Comparison of ENCODE assay signal across 8 cellular contexts in genomic region chr17:27569257-27569722, GRCh38.
DNase-seq lines count a peak whose midpoint lies in the region; ATAC-seq, FAIRE-seq and TF ChIP-seq lines count a peak whose summit lies in the region.

No MANE protein-coding gene starts in this region.

- no peak overlapping the region for H2BK15ac ChIP-seq in H1 (ENCODE audit: low read length)

- H3K4me1 ChIP-seq in H1 (replicated peaks in 1 of 4; ENCODE audit: control insufficient read depth in 3 of 4, insufficient read depth in 4 of 4, low read length in 3 of 4) = peaks cover 2 to 14% (median 6%) of the 10 kb centered on the region in 4 experiments; a peak in 5 of 7 replicates

- ATAC-seq in HG03378 (IDR thresholded peaks at IDR 0.05; ENCODE audit: unreplicated experiment) = peak; percentile 48
- ATAC-seq in activated CD4-positive, alpha-beta T cell treated with anti-CD3 and anti-CD28 coated beads for 36 hours = peak; percentile 70

- no peak overlapping the region for H2BK120ac ChIP-seq in H1 (replicated peaks; ENCODE audit: low read depth, low read length)

- H3K4ac ChIP-seq in H1 (replicated peaks; ENCODE audit: insufficient read length, low read depth, low read length) = no peak overlapping the region

- H3K56ac ChIP-seq in H1 (replicated peaks; ENCODE audit: insufficient read length, low read depth, low read length) = no peak overlapping the region

- peaks cover 6% of the 10 kb centered on the region; the same call in 1 of the 2 replicates for H3K79me1 ChIP-seq in H1 (ENCODE audit: low read depth, low read length)

- peaks cover 0 to 2% of the 10 kb centered on the region in 2 experiments for H4K20me1 ChIP-seq in H1 (replicated peaks in 1 of 2; ENCODE audit: control insufficient read depth in 1 of 2, insufficient read depth in 2 of 2, low read length in 2 of 2)

- H3K27me3 Mint-ChIP-seq in activated CD4-positive, alpha-beta T cell treated with anti-CD3 and anti-CD28 coated beads for 36 hours = no peaks in the 10 kb centered on the region
- no peaks in the 10 kb centered on the region for H3K27me3 Mint-ChIP-seq in osteocyte (ENCODE audit: unreplicated experiment)

- H2BK20ac ChIP-seq in H1 (ENCODE audit: low read length) = no peak overlapping the region

- no peak overlapping the region for H4K91ac ChIP-seq in H1 (replicated peaks; ENCODE audit: insufficient read length, low read length)

- H3K23me2 ChIP-seq in H1 (ENCODE audit: low read depth, low read length) = no peaks in the 10 kb centered on the region; the same call in 1 of the 2 replicates

- H3K4me3 Mint-ChIP-seq in activated CD4-positive, alpha-beta T cell treated with anti-CD3 and anti-CD28 coated beads for 36 hours = no peak overlapping the region
- no peak overlapping the region for H3K4me3 Mint-ChIP-seq in osteocyte (ENCODE audit: unreplicated experiment)

- no peak overlapping the region for H2BK12ac ChIP-seq in H1 (ENCODE audit: low read depth, low read length)

- H4K5ac ChIP-seq in H1 (ENCODE audit: insufficient read length, low read depth, low read length) = no peak overlapping the region

- no peak overlapping the region for H3K14ac ChIP-seq in H1 (ENCODE audit: insufficient read length)

- TF ChIP-seq POLR2A in H1 (IDR thresholded peaks at IDR 0.05; ENCODE audit: control extremely low read depth in 1 of 2, low read depth in 2 of 2, low read length in 2 of 2) = no peak

- CTCF ChIA-PET in activated CD4-positive, alpha-beta T cell treated with anti-CD3 and anti-CD28 coated beads for 36 hours (lab: Charles Lee) = interaction anchor here (0.6 to 2.2 kb wide), 5 partner anchors 11 to 109 kb away, joined by 3 to 9 read pairs (median 4); no protein-coding TSS in a partner anchor
- CTCF ChIA-PET in H1 (lab: Charles Lee; ENCODE audit: partially characterized antibody) = interaction anchor here (0.8 to 3.5 kb wide), 21 partner anchors 9 to 179 kb away, joined by 3 to 39 read pairs (median 5); partner anchors contain the start of gene KSR1

- no peak overlapping the region for H2AK5ac ChIP-seq in H1 (ENCODE audit: low read depth, low read length)

- no peak overlapping the region for H3K9ac ChIP-seq in H1 (replicated peaks in 1 of 4; ENCODE audit: extremely low read depth in 1 of 4, low read depth in 3 of 4, low read length in 3 of 4)

- H3K4me1 Mint-ChIP-seq in activated CD4-positive, alpha-beta T cell treated with anti-CD3 and anti-CD28 coated beads for 36 hours = peaks cover 75% of the 10 kb centered on the region
- H3K4me1 Mint-ChIP-seq in osteocyte (ENCODE audit: unreplicated experiment) = peaks cover 55% of the 10 kb centered on the region

- no peak overlapping the region for H3K4me2 ChIP-seq in H1 (ENCODE audit: insufficient read depth in 1 of 2, low read depth in 2 of 2, low read length in 2 of 2)

- peak; percentile 90 for TF ChIP-seq CTCF in GM06990 (IDR thresholded peaks at IDR 0.05; ENCODE audit: insufficient read depth, low read length, poor library complexity, severe bottlenecking)
- TF ChIP-seq CTCF in H1 (IDR thresholded peaks at IDR 0.05; ENCODE audit: control extremely low read depth in 1 of 3, insufficient read depth in 1 of 3, low read depth in 1 of 3, low read length in 3 of 3) = peak; percentile 74 to 95 (median 92)
- peak; percentile 55 for TF ChIP-seq CTCF in osteocyte (IDR thresholded peaks at IDR 0.05)

- no peaks in the 10 kb centered on the region for H3K9me3 ChIP-seq in H1 (ENCODE audit: insufficient read depth in 2 of 2, low read depth in 1 of 2, low read length in 1 of 2)

- peaks cover 16% of the 10 kb centered on the region for H3K36me3 Mint-ChIP-seq in activated CD4-positive, alpha-beta T cell treated with anti-CD3 and anti-CD28 coated beads for 36 hours (ENCODE audit: low read depth)
- H3K36me3 Mint-ChIP-seq in osteocyte (ENCODE audit: unreplicated experiment) = peaks cover 2% of the 10 kb centered on the region

- TF ChIP-seq RAD21 in H1 (IDR thresholded peaks at IDR 0.05 in 1 of 2, conservative IDR thresholded peaks at IDR 0.05 in 1 of 2; ENCODE audit: low read depth in 2 of 2, low read length in 2 of 2) = peak; percentile 55 to 66

- no peak for TF ChIP-seq EP300 in H1 (IDR thresholded peaks at IDR 0.05; ENCODE audit: borderline replicate concordance in 1 of 2, low read depth in 2 of 2, low read length in 2 of 2)

- no peak overlapping the region for H4K8ac ChIP-seq in H1 (ENCODE audit: extremely low read depth, insufficient read depth, low read length)

- H3K27ac Mint-ChIP-seq in activated CD4-positive, alpha-beta T cell treated with anti-CD3 and anti-CD28 coated beads for 36 hours = peak overlapping the region; percentile 68
- no peak overlapping the region for H3K27ac Mint-ChIP-seq in osteocyte (ENCODE audit: unreplicated experiment)

- no peak overlapping the region for H2BK5ac ChIP-seq in H1 (ENCODE audit: low read depth, low read length)

- no peak overlapping the region for H2AFZ ChIP-seq in H1 (ENCODE audit: low read length)

- peak; percentile 45 for FAIRE-seq in H1 (lab: Jason Lieb, UNC)

- H3K18ac ChIP-seq in H1 (ENCODE audit: extremely low read depth, low read length) = 0 out of 2 replicates have a peak overlapping the region, but pooled peaks have one; percentile 34

- H3K23ac ChIP-seq in H1 (ENCODE audit: insufficient read length) = no peak overlapping the region

- POLR2A ChIA-PET in activated CD4-positive, alpha-beta T cell treated with anti-CD3 and anti-CD28 coated beads for 36 hours (lab: Charles Lee) = no interaction called here
- POLR2A ChIA-PET in H1 (lab: Charles Lee; ENCODE audit: partially characterized antibody) = no interaction called here

- H3K79me2 ChIP-seq in H1 (ENCODE audit: control insufficient read depth in 1 of 2, insufficient read depth in 2 of 2, low read length in 2 of 2) = peaks cover 0 to 14% of the 10 kb centered on the region in 2 experiments; a peak in 1 of 4 replicates

- intact Hi-C loops in activated CD4-positive, alpha-beta T cell treated with anti-CD3 and anti-CD28 coated beads for 36 hours (cut with DNase I, micrococcal nuclease) = loop anchor here (2.0 kb wide), 2 partner anchors 30 to 32 kb away; no protein-coding TSS in a partner anchor

- no peaks in the 10 kb centered on the region for H3K9me3 Mint-ChIP-seq in activated CD4-positive, alpha-beta T cell treated with anti-CD3 and anti-CD28 coated beads for 36 hours (ENCODE audit: low read depth)
- no peaks in the 10 kb centered on the region for H3K9me3 Mint-ChIP-seq in osteocyte (ENCODE audit: unreplicated experiment)

- H3K4me3 ChIP-seq in GM06990 (replicated peaks; ENCODE audit: low read depth, low read length) = no peak overlapping the region
- H3K4me3 ChIP-seq in H1 (ENCODE audit: extremely low read depth in 1 of 4, insufficient read depth in 2 of 4, low read depth in 3 of 4, low read length in 4 of 4) = no peak overlapping the region

- WGBS in H1 (ENCODE audit: extremely low coverage in 1 of 2, insufficient coverage in 1 of 2, insufficient read length in 1 of 2, insufficient replicate concordance in 2 of 2, low coverage in 1 of 2, low lambda C conversion rate in 2 of 2, missing lambda C conversion rate in 1 of 2), 2 experiments = 71% methylated on average over 6 of the region's 6 CpGs; no CpG with 5 or more reads in 1 of the 2 experiments

- H3K27ac ChIP-seq in H1 (ENCODE audit: low read depth, low read length) = no peak overlapping the region

- DNase-seq in GM06990 (ENCODE audit: extremely low read depth, insufficient read length) (peak; percentile 74), H1 (ENCODE audit: low read depth in 1 of 2, low spot score in 2 of 2) (peak; percentile 51 to 81), osteocyte (ENCODE audit: extremely low spot score, unreplicated experiment) (no peak), NCI-H2227 treated with DMSO at 0.1 percent for 48 hours (lab: John Stamatoyannopoulos, UW) (no peak), GM19240 (ENCODE audit: insufficient read length, low spot score) (no peak), A172 (ENCODE audit: low spot score) (no peak)
- peak; percentile 83 for DNase-seq in activated CD4-positive, alpha-beta T cell treated with anti-CD3 and anti-CD28 coated beads for 36 hours

- H3K27me3 ChIP-seq in GM06990 (replicated peaks; ENCODE audit: control insufficient read depth, insufficient read depth, low read length) (no peaks in the 10 kb centered on the region), H1 (replicated peaks in 1 of 4; ENCODE audit: control insufficient read depth in 3 of 4, extremely low read depth in 1 of 4, insufficient read depth in 3 of 4, low read length in 3 of 4) (no peaks in the 10 kb centered on the region)

- H3K36me3 ChIP-seq in GM06990 (ENCODE audit: control insufficient read depth, insufficient read depth, low read length) (peaks cover 2% of the 10 kb centered on the region; the same call in 1 of the 2 replicates), H1 (ENCODE audit: control insufficient read depth in 2 of 4, insufficient read depth in 4 of 4, low read length in 3 of 4) (no peaks in the 10 kb centered on the region)

TF ChIP-seq in H1, 55 proteins besides CTCF, POLR2A, EP300 and RAD21:
- TF ChIP-seq SP1 (IDR thresholded peaks at IDR 0.05; ENCODE audit: low read depth, low read length) = 0 out of 2 replicates have a peak, but pooled peaks have one; percentile 18
- 0 out of 2 replicates have a peak, but pooled peaks have one; percentile 9 for TF ChIP-seq BACH1 (IDR thresholded peaks at IDR 0.05; ENCODE audit: low read length)
- no peak for TF ChIP-seq NANOG (IDR thresholded peaks at IDR 0.05; ENCODE audit: insufficient read depth, low read depth, low read length, poor library complexity, severe bottlenecking)
- TF ChIP-seq, protein P1, sequence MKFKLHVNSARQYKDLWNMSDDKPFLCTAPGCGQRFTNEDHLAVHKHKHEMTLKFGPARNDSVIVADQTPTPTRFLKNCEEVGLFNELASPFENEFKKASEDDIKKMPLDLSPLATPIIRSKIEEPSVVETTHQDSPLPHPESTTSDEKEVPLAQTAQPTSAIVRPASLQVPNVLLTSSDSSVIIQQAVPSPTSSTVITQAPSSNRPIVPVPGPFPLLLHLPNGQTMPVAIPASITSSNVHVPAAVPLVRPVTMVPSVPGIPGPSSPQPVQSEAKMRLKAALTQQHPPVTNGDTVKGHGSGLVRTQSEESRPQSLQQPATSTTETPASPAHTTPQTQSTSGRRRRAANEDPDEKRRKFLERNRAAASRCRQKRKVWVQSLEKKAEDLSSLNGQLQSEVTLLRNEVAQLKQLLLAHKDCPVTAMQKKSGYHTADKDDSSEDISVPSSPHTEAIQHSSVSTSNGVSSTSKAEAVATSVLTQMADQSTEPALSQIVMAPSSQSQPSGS (IDR thresholded peaks at IDR 0.05; ENCODE audit: low read length) = no peak
- TF ChIP-seq CEBPB (IDR thresholded peaks at IDR 0.05; ENCODE audit: low read depth, low read length) = peak; percentile 14; the same call in 1 of the 2 replicates
- no peak for TF ChIP-seq PHF8 (conservative IDR thresholded peaks at IDR 0.05; ENCODE audit: low read depth, low read length)
- no peak for TF ChIP-seq KDM5A (IDR thresholded peaks at IDR 0.05; ENCODE audit: low read length)
- TF ChIP-seq YY1 (IDR thresholded peaks at IDR 0.05; ENCODE audit: low read depth, low read length) = peak; percentile 27; the same call in 1 of the 2 replicates
- TF ChIP-seq ASH2L (IDR thresholded peaks at IDR 0.05; ENCODE audit: low read length) = no peak
- no peak for TF ChIP-seq RBBP5 (IDR thresholded peaks at IDR 0.05; ENCODE audit: borderline replicate concordance, low read depth, low read length)

Comparison
In these comparisons a context has a peak if more than half of its experiments do, and no peak if none do; other contexts are left out.
1. DNase-seq: peak in GM06990 (single experiment), activated CD4-positive, alpha-beta T cell treated with anti-CD3 and anti-CD28 coated beads for 36 hours (single experiment) and H1 (2 of 2); none in osteocyte (single experiment), NCI-H2227 treated with DMSO at 0.1 percent for 48 hours (single experiment), GM19240 (single experiment) and A172 (single experiment).
2. Peak in every context shown above with its lines, with median percentiles within 50 percentile points of each other: CTCF ChIP-seq.